ENCODE assay signal across 24 cellular contexts in genomic region chr5:147148715-147149114, GRCh38.
"Had no signal": no experiment of that assay in that cellular context is flagged by ENCODE, and none has a peak within 500 bp of the region (broad histone marks: within the 10 kb centered on the region; RNA-seq: fewer than 3 reads in every experiment).

No MANE protein-coding gene starts in this region.

- H3K27me3 ChIP-seq: neutrophil, pancreas, right lobe of liver, sigmoid colon, stomach, thyroid gland, tibial nerve, upper lobe of left lung, vagina had no signal

- ATAC-seq: natural killer cell treated with Interleukin-12 subunit alpha and Interleukin-12 subunit beta and Interleukin-15 and Interleukin-18, amount 100 ng/mL, for 72 hours; pancreas; psoas muscle; right cardiac atrium; right lobe of liver; stimulated activated effector memory CD8-positive, alpha-beta T cell treated with anti-CD3 and anti-CD28 coated beads, Interleukin-12 subunit alpha, Interleukin-12 subunit beta, amount 100 ng/mL, for 72 hours; stimulated activated naive B cell treated with anti-CD40 and anti-IgM and Interleukin-4, amounts not matched to agents 10 μg/mL and 1 μg/mL and 100 μg/mL, for 72 hours had no signal

- H3K4me1 ChIP-seq: pancreas, psoas muscle, right lobe of liver, sigmoid colon, stomach, thyroid gland, tibial nerve, upper lobe of left lung, vagina had no signal

- H3K4me3 ChIP-seq: pancreas, psoas muscle, right lobe of liver, sigmoid colon, stomach, thoracic aorta, thyroid gland, tibial nerve, upper lobe of left lung, vagina had no signal

- H3K9me3 ChIP-seq: neutrophil, pancreas, psoas muscle, right lobe of liver, sigmoid colon, stomach, thoracic aorta, thyroid gland, tibial nerve, upper lobe of left lung, vagina had no signal

- DNase-seq: nephron progenitor cell; nucleus accumbens; pancreas; psoas muscle; right cardiac atrium; right lobe of liver; sigmoid colon; small intestine; stimulated activated CD4-positive, alpha-beta T cell treated with anti-CD3 and anti-CD28 coated beads, Interleukin-15, amount 100 ng/mL, for 24 hours; stimulated activated CD4-positive, alpha-beta T cell treated with anti-CD3 and anti-CD28 coated beads, Interleukin-2, amount 100 ng/mL, for 24 hours; stimulated activated CD4-positive, alpha-beta T cell treated with anti-CD3 and anti-CD28 coated beads, Interleukin-2, amount 100 ng/mL, for 48 hours; stimulated activated CD4-positive, alpha-beta T cell treated with anti-CD3 and anti-CD28 coated beads, Interleukin-4, amount 100 ng/mL, for 24 hours; stimulated activated naive B cell treated with anti-CD40 and anti-IgM and Interleukin-4, amounts not matched to agents 10 μg/mL and 1 μg/mL and 100 μg/mL, for 72 hours; stimulated activated naive CD4-positive, alpha-beta T cell treated with Interleukin-2 at 50 U/mL for 16 hours; stomach; thyroid gland; trophoblast cell; upper lobe of left lung had no signal

- H3K36me3 ChIP-seq: neutrophil, pancreas, right lobe of liver, sigmoid colon, stomach, thoracic aorta, thyroid gland, tibial nerve, upper lobe of left lung, vagina had no signal
